Comparison of ENCODE assay signal across 9 cellular contexts in the genomic region with DNA sequence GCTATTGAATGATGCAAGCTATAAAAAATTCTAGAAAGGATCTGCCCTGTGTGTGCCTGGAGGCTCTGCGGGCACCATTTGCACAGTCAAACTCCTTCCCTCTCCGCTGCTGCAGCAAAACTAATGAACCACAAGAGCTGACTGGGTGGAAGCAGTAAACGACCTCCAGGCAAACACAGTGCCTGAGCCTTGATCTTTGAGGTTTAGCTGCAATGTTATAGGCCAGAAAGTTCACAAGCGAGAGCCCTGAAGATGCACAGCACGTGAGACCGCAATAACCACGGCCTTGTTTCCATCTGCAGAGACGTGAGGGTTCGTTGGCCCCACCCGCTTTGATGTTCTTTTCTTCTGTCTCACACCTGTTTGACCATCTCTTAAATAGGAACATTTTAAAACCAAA.
DNase-seq lines count a peak whose midpoint lies in the region; ATAC-seq and TF ChIP-seq lines count a peak whose summit lies in the region.
"Had no signal": no experiment of that assay in that cellular context is flagged by ENCODE, and none has a peak within 500 bp of the region (broad histone marks: within the 10 kb centered on the region; RNA-seq: fewer than 3 reads in every experiment).

No MANE protein-coding gene starts in this region.

- H3K4me3 ChIP-seq in neuronal stem cell (ENCODE audit: low read length in 2 of 2) = no peak overlapping the region

- H2BK5ac ChIP-seq in neuronal stem cell (ENCODE audit: low read length) = no peak overlapping the region

- no peak overlapping the region for H4K91ac ChIP-seq in neuronal stem cell (ENCODE audit: low read depth, low read length, poor library complexity)

- peak overlapping the region; percentile 5 to 91 (median 54) for H3K27ac Mint-ChIP-seq in naive thymus-derived CD8-positive, alpha-beta T cell

- H3K4me1 Mint-ChIP-seq in naive thymus-derived CD8-positive, alpha-beta T cell = peaks cover 33 to 71% (median 63%) of the 10 kb centered on the region in 4 donors

- no peak overlapping the region for H2AK5ac ChIP-seq in neuronal stem cell (ENCODE audit: low read depth, low read length)

- no peak overlapping the region for H2BK15ac ChIP-seq in neuronal stem cell (ENCODE audit: low read length)

- H3K36me3 ChIP-seq in neuronal stem cell (replicated peaks in 1 of 2; ENCODE audit: control insufficient read depth in 2 of 2, insufficient read depth in 2 of 2, low read length in 2 of 2) = no peaks in the 10 kb centered on the region

- H3K23ac ChIP-seq in neuronal stem cell (ENCODE audit: low read depth, low read length, poor library complexity) = no peak overlapping the region

- no peaks in the 10 kb centered on the region for H3K79me1 ChIP-seq in neuronal stem cell (ENCODE audit: low read depth, low read length)

- H3K27me3 Mint-ChIP-seq in naive thymus-derived CD8-positive, alpha-beta T cell = peaks cover 0 to 4% (median 0%) of the 10 kb centered on the region in 5 donors

- no peaks in the 10 kb centered on the region for H3K4me1 ChIP-seq in neuronal stem cell (ENCODE audit: control insufficient read depth in 2 of 2, insufficient read depth in 1 of 2, low read depth in 1 of 2, low read length in 2 of 2)

- H3K4ac ChIP-seq in neuronal stem cell (ENCODE audit: low read length) = no peak overlapping the region

- H3K18ac ChIP-seq in neuronal stem cell (ENCODE audit: low read length) = no peak overlapping the region

- TF ChIP-seq CTCF in GM13977 (IDR thresholded peaks at IDR 0.05; ENCODE audit: extremely low read depth, insufficient read depth, missing control alignments) = no peak

- no peak overlapping the region for H3K4me2 ChIP-seq in neuronal stem cell (ENCODE audit: insufficient read depth, low read length, poor library complexity, severe bottlenecking)

- POLR2A ChIA-PET in naive thymus-derived CD8-positive, alpha-beta T cell (lab: Charles Lee) = interaction anchor here (1.1 to 1.8 kb wide), 2 partner anchors 9 to 109 kb away, joined by 4 to 6 read pairs; no protein-coding TSS in a partner anchor

- peak; percentile 48 for ATAC-seq in HG03565 (IDR thresholded peaks at IDR 0.05; ENCODE audit: unreplicated experiment)
- peak; percentile 93 to 96 for ATAC-seq in naive thymus-derived CD8-positive, alpha-beta T cell

- H4K8ac ChIP-seq in neuronal stem cell (ENCODE audit: low read depth, low read length) = no peak overlapping the region

- H2BK12ac ChIP-seq in neuronal stem cell (ENCODE audit: low read length) = no peak overlapping the region

- peaks cover 0 to 11% (median 6%) of the 10 kb centered on the region in 3 donors for H3K36me3 Mint-ChIP-seq in naive thymus-derived CD8-positive, alpha-beta T cell

- peak overlapping the region; percentile 29 to 80 (median 68) for H3K4me3 Mint-ChIP-seq in naive thymus-derived CD8-positive, alpha-beta T cell

- H3K27ac ChIP-seq in neuronal stem cell (replicated peaks; ENCODE audit: low read length) = no peak overlapping the region

- no peak overlapping the region for H2AFZ ChIP-seq in neuronal stem cell (ENCODE audit: low read length)

- peaks cover 10 to 11% of the 10 kb centered on the region in 2 donors for H3K9me3 ChIP-seq in neuronal stem cell (replicated peaks in 1 of 2; ENCODE audit: control insufficient read depth in 2 of 2, insufficient read depth in 1 of 2, low read depth in 1 of 2, low read length in 2 of 2)

- H3K14ac ChIP-seq in neuronal stem cell (ENCODE audit: low read length) = no peak overlapping the region

- no peak overlapping the region for H3K9ac ChIP-seq in neuronal stem cell (ENCODE audit: low read depth, low read length, poor library complexity)

- DNase-seq in GM13977 (ENCODE audit: low spot score) (peak; percentile 21), HuH-7 (ENCODE audit: low spot score) (no peak), NCI-H2029 (lab: John Stamatoyannopoulos, UW) (no peak), neuronal stem cell (ENCODE audit: low spot score) (no peak), islet precursor cell (no peak)
- peak; percentile 41 to 51 for DNase-seq in activated CD4-positive, alpha-beta T cell treated with anti-CD3 and anti-CD28 coated beads, Interleukin-2, amount 50 U/mL, for 48 hours
- DNase-seq in naive thymus-derived CD8-positive, alpha-beta T cell = peak; percentile 39 to 89 (median 68)
- DNase-seq: retina had no signal

- H3K27me3 ChIP-seq in neuronal stem cell (ENCODE audit: control insufficient read depth in 3 of 3, insufficient read depth in 3 of 3, low read depth in 1 of 3, low read length in 3 of 3) = peaks cover 0 to 1% (median 0%) of the 10 kb centered on the region in 3 experiments

- no peak overlapping the region for H2BK120ac ChIP-seq in neuronal stem cell (ENCODE audit: low read depth, low read length)

- in situ Hi-C loops in GM13977 (cut with MboI; ENCODE audit: low pct_unique_long_range_greater_than_20kb, low sequenced_read_pairs, unreplicated experiment) = no loop called here

- H3K9me3 Mint-ChIP-seq in naive thymus-derived CD8-positive, alpha-beta T cell = peaks cover 0 to 15% (median 7%) of the 10 kb centered on the region in 9 donors

- no CpG with 5 or more reads among the region's 10 CpGs for WGBS in neuronal stem cell (ENCODE audit: extremely low coverage in 2 of 2, insufficient read length in 2 of 2, insufficient replicate concordance in 1 of 2), 2 donors

Comparison
In these comparisons a context has a peak if more than half of its experiments do, and no peak if none do; other contexts are left out.
1. DNase-seq: peak in GM13977 (single experiment), activated CD4-positive, alpha-beta T cell treated with anti-CD3 and anti-CD28 coated beads, Interleukin-2, amount 50 U/mL, for 48 hours (2 of 2) and naive thymus-derived CD8-positive, alpha-beta T cell (10 of 10); none in HuH-7 (single experiment), NCI-H2029 (single experiment), neuronal stem cell (single experiment) and islet precursor cell (single experiment).